Comparison of ENCODE assay signal across 1 cellular context in genomic region chr1:109793486-109794318, GRCh38.
TF ChIP-seq lines count a peak whose summit lies in the region.

No MANE protein-coding gene starts in this region.

TF ChIP-seq in WTC11, 78 proteins besides CTCF, POLR2A, EP300 and RAD21 (continued from another document):
- TF ChIP-seq, protein P1, sequence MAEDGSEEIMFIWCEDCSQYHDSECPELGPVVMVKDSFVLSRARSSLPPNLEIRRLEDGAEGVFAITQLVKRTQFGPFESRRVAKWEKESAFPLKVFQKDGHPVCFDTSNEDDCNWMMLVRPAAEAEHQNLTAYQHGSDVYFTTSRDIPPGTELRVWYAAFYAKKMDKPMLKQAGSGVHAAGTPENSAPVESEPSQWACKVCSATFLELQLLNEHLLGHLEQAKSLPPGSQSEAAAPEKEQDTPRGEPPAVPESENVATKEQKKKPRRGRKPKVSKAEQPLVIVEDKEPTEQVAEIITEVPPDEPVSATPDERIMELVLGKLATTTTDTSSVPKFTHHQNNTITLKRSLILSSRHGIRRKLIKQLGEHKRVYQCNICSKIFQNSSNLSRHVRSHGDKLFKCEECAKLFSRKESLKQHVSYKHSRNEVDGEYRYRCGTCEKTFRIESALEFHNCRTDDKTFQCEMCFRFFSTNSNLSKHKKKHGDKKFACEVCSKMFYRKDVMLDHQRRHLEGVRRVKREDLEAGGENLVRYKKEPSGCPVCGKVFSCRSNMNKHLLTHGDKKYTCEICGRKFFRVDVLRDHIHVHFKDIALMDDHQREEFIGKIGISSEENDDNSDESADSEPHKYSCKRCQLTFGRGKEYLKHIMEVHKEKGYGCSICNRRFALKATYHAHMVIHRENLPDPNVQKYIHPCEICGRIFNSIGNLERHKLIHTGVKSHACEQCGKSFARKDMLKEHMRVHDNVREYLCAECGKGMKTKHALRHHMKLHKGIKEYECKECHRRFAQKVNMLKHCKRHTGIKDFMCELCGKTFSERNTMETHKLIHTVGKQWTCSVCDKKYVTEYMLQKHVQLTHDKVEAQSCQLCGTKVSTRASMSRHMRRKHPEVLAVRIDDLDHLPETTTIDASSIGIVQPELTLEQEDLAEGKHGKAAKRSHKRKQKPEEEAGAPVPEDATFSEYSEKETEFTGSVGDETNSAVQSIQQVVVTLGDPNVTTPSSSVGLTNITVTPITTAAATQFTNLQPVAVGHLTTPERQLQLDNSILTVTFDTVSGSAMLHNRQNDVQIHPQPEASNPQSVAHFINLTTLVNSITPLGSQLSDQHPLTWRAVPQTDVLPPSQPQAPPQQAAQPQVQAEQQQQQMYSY (CRISPR knock-in tag; IDR thresholded peaks at IDR 0.05), result no peak
- TF ChIP-seq, protein P2, sequence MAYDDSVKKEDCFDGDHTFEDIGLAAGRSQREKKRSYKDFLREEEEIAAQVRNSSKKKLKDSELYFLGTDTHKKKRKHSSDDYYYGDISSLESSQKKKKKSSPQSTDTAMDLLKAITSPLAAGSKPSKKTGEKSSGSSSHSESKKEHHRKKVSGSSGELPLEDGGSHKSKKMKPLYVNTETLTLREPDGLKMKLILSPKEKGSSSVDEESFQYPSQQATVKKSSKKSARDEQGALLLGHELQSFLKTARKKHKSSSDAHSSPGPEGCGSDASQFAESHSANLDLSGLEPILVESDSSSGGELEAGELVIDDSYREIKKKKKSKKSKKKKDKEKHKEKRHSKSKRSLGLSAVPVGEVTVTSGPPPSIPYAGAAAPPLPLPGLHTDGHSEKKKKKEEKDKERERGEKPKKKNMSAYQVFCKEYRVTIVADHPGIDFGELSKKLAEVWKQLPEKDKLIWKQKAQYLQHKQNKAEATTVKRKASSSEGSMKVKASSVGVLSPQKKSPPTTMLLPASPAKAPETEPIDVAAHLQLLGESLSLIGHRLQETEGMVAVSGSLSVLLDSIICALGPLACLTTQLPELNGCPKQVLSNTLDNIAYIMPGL (CRISPR knock-in tag; IDR thresholded peaks at IDR 0.05), result no peak
- TF ChIP-seq, protein P3, sequence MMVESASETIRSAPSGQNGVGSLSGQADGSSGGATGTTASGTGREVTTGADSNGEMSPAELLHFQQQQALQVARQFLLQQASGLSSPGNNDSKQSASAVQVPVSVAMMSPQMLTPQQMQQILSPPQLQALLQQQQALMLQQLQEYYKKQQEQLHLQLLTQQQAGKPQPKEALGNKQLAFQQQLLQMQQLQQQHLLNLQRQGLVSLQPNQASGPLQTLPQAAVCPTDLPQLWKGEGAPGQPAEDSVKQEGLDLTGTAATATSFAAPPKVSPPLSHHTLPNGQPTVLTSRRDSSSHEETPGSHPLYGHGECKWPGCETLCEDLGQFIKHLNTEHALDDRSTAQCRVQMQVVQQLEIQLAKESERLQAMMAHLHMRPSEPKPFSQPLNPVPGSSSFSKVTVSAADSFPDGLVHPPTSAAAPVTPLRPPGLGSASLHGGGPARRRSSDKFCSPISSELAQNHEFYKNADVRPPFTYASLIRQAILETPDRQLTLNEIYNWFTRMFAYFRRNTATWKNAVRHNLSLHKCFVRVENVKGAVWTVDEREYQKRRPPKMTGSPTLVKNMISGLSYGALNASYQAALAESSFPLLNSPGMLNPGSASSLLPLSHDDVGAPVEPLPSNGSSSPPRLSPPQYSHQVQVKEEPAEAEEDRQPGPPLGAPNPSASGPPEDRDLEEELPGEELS (CRISPR knock-in tag; IDR thresholded peaks at IDR 0.05), result no peak
- TF ChIP-seq FOXP1 (CRISPR knock-in tag; IDR thresholded peaks at IDR 0.05; ENCODE audit: borderline replicate concordance), result no peak
- TF ChIP-seq NFYB (CRISPR knock-in tag; conservative IDR thresholded peaks at IDR 0.05; ENCODE audit: low read depth), result no peak
- no peak for TF ChIP-seq NR3C1 (CRISPR knock-in tag; conservative IDR thresholded peaks at IDR 0.05; ENCODE audit: low read depth)
- no peak for TF ChIP-seq CBFB (CRISPR knock-in tag; IDR thresholded peaks at IDR 0.05; ENCODE audit: low read depth)
- TF ChIP-seq, protein P4, sequence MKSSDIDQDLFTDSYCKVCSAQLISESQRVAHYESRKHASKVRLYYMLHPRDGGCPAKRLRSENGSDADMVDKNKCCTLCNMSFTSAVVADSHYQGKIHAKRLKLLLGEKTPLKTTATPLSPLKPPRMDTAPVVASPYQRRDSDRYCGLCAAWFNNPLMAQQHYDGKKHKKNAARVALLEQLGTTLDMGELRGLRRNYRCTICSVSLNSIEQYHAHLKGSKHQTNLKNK (CRISPR knock-in tag; IDR thresholded peaks at IDR 0.05), result no peak
- no peak for TF ChIP-seq TP53 (CRISPR knock-in tag; IDR thresholded peaks at IDR 0.05)
